In the genomic region with DNA sequence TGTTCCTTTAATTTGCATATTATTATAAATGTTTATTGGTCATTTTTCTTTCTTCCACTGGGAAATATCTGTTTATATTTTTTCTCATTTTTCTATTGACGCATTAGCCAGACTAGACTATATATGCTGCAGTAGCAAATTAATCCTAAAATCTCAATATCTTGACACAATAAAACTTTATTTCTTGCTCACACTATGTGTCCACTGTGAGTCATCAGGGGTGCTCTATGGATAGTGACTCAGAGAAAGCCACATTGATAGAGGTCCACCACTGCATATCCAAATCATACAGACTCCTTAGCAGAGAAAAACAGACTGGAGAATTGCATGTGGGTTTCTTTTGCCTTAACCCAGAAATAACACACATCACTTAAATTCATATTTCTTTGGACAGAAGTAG, we compare ENCODE assay signal across 2 cellular contexts.
TF ChIP-seq lines count a peak whose summit lies in the region.

No MANE protein-coding gene starts in this region.

TF ChIP-seq in A549, 52 proteins besides CTCF, POLR2A, EP300 and RAD21:
- no peak for TF ChIP-seq NPAS2 (CRISPR knock-in tag; IDR thresholded peaks at IDR 0.05; ENCODE audit: borderline replicate concordance)
- TF ChIP-seq CBX2 (IDR thresholded peaks at IDR 0.05; ENCODE audit: borderline replicate concordance, low read depth): no peak
- TF ChIP-seq FOSL2 (IDR thresholded peaks at IDR 0.05): no peak
- peak; percentile 35; the same call in 1 of the 2 replicates for TF ChIP-seq FOSL2 (CRISPR knock-in tag; IDR thresholded peaks at IDR 0.05)
- TF ChIP-seq, protein P1, sequence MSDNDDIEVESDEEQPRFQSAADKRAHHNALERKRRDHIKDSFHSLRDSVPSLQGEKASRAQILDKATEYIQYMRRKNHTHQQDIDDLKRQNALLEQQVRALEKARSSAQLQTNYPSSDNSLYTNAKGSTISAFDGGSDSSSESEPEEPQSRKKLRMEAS (IDR thresholded peaks at IDR 0.05): no peak
- TF ChIP-seq ZFP36 (IDR thresholded peaks at IDR 0.05; ENCODE audit: borderline replicate concordance, partially characterized antibody): no peak
TF ChIP-seq in A549: peak in this region for 1.

TF ChIP-seq in IMR-90, 13 proteins besides CTCF, POLR2A, EP300 and RAD21:
- TF ChIP-seq CHD1 (IDR thresholded peaks at IDR 0.05; ENCODE audit: low read depth, low read length) (no peak), NFE2L2 (IDR thresholded peaks at IDR 0.05; ENCODE audit: low read depth, low read length) (no peak)
